10 cellular contexts compared by ENCODE assay signal in the genomic region with DNA sequence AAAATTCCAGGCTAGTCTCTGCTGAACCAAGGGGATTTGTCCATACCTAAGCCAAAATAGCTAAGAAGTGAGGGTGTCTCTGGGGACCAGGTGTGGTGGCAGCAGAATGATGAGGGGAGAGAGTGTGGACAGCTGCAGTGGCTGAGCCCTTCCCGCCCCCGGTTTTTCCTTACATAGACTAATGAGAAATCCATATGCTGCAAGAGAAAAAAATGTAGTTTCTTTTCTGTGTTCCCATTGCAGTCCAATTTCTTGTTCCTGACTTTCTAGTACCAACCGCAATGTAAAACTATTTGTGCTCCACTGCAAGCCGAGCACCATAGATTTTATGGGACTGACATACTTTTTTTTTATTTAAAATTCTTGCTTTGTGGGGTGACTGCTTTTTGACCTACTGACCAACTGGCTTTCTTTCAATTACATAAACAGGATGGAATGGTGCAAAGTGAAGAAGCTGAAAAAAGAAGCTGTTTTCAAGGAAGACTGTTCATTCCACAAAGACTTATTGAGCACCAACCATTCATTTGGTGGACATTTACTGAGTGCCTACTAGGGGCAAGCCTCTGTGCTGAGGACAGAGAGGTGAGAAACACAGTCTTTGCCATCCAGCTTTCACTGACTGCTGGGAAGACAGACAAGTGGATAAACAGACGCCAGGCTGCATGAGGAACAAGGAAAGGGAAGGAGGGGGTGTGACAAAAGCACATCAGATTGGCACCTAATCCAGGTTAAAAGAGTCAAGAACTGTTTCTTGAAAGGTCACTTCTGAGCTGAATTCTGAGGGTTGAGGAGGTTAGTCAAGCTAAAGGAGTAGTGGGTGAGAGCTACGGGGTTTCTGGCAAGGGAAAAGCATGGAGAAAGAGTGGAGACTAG. TPM values are rescaled to one million over a fixed set of nuclear protein-coding genes. Genes with fewer than 3 reads are reported as not detected.
DNase-seq lines count a peak whose midpoint lies in the region; ATAC-seq and TF ChIP-seq lines count a peak whose summit lies in the region.
"Had no signal": no experiment of that assay in that cellular context is flagged by ENCODE, and none has a peak within 500 bp of the region (broad histone marks: within the 10 kb centered on the region; RNA-seq: fewer than 3 reads in every experiment).

No MANE protein-coding gene starts in this region.

- ATAC-seq in lower lobe of right lung (no peak), GM18861 (IDR thresholded peaks at IDR 0.05; ENCODE audit: unreplicated experiment) (no peak), GM19328 (IDR thresholded peaks at IDR 0.05; ENCODE audit: unreplicated experiment) (no peak)
- ATAC-seq in activated CD8-positive, alpha-beta T cell treated with anti-CD3 and anti-CD28 coated beads for 36 hours: no peak

- H3K27me3 Mint-ChIP-seq in activated CD8-positive, alpha-beta T cell treated with anti-CD3 and anti-CD28 coated beads for 36 hours: no peaks in the 10 kb centered on the region

- CTCF ChIA-PET in activated CD8-positive, alpha-beta T cell treated with anti-CD3 and anti-CD28 coated beads for 36 hours (lab: Charles Lee): no interaction called here

- TF ChIP-seq CTCF in brain microvascular endothelial cell (IDR thresholded peaks at IDR 0.05; ENCODE audit: low read depth, low read length, missing control alignments): no peak
- no peak for TF ChIP-seq CTCF in lower lobe of right lung (IDR thresholded peaks at IDR 0.05)
- no peak for TF ChIP-seq CTCF in activated CD8-positive, alpha-beta T cell treated with anti-CD3 and anti-CD28 coated beads for 36 hours (IDR thresholded peaks at IDR 0.05)

- H3K4me1 Mint-ChIP-seq in activated CD8-positive, alpha-beta T cell treated with anti-CD3 and anti-CD28 coated beads for 36 hours (ENCODE audit: low read depth): peaks cover 30% of the 10 kb centered on the region

- H3K9me3 Mint-ChIP-seq in activated CD8-positive, alpha-beta T cell treated with anti-CD3 and anti-CD28 coated beads for 36 hours: no peaks in the 10 kb centered on the region

- no peaks in the 10 kb centered on the region for H3K36me3 ChIP-seq in brain microvascular endothelial cell (replicated peaks)
- H3K36me3 ChIP-seq in lower lobe of right lung: no peaks in the 10 kb centered on the region

- H3K4me3 ChIP-seq in brain microvascular endothelial cell (ENCODE audit: low read depth, low read length) (peak overlapping the region; percentile 38), lower lobe of right lung (peak overlapping the region; percentile 18)

- intact Hi-C loops in lower lobe of right lung (cut with DNase I): no loop called here
- intact Hi-C loops in activated CD8-positive, alpha-beta T cell treated with anti-CD3 and anti-CD28 coated beads for 36 hours (cut with micrococcal nuclease): no loop called here

- H3K27ac Mint-ChIP-seq in activated CD8-positive, alpha-beta T cell treated with anti-CD3 and anti-CD28 coated beads for 36 hours: no peak overlapping the region

- in situ Hi-C loops in brain microvascular endothelial cell (cut with HindIII; ENCODE audit: low pct_ligation_motif_present, low sequenced_read_pairs): no loop called here

- no peak overlapping the region for H3K4me3 Mint-ChIP-seq in activated CD8-positive, alpha-beta T cell treated with anti-CD3 and anti-CD28 coated beads for 36 hours

- H3K4me1 ChIP-seq in lower lobe of right lung: peaks cover 27% of the 10 kb centered on the region

- H3K27me3 ChIP-seq in brain microvascular endothelial cell (replicated peaks): no peaks in the 10 kb centered on the region
- H3K27me3 ChIP-seq in lower lobe of right lung (ENCODE audit: low read depth): no peaks in the 10 kb centered on the region

- POLR2A ChIA-PET in activated CD8-positive, alpha-beta T cell treated with anti-CD3 and anti-CD28 coated beads for 36 hours (lab: Charles Lee): no interaction called here

- H3K27ac ChIP-seq in brain microvascular endothelial cell: peak overlapping the region; percentile 68
- H3K27ac ChIP-seq in lower lobe of right lung: peak overlapping the region; percentile 44

- H3K9me3 ChIP-seq in lower lobe of right lung: no peaks in the 10 kb centered on the region

- H3K36me3 Mint-ChIP-seq in activated CD8-positive, alpha-beta T cell treated with anti-CD3 and anti-CD28 coated beads for 36 hours (ENCODE audit: low read depth): peaks cover 10% of the 10 kb centered on the region

- DNase-seq in AG08396 (ENCODE audit: low spot score) (peak; percentile 29), NCI-H1417 (lab: John Stamatoyannopoulos, UW) (peak; percentile 50 to 83 (median 81)), brain microvascular endothelial cell (peak; percentile 65), lower lobe of right lung (no peak), medulla oblongata (ENCODE audit: extremely low spot score) (no peak)
- no peak for DNase-seq in activated CD8-positive, alpha-beta T cell treated with anti-CD3 and anti-CD28 coated beads for 36 hours
- DNase-seq: activated T-cell treated with anti-CD3 and anti-CD28 coated beads, Interleukin-2, amount 50 U/mL, for 48 hours; SIG-M5 had no signal

RNA-seq across cellular contexts. Expression of gene CEP41, which starts 9.7 kb away (rescaled TPM):
- total RNA-seq in lower lobe of right lung: 10.0 TPM
- total RNA-seq in activated CD8-positive, alpha-beta T cell treated with anti-CD3 and anti-CD28 coated beads for 36 hours: 10 to 100 TPM; 28.0 to 28.1 TPM

RNA-seq across cellular contexts. Expression of gene CPA1, which starts 50.8 kb away (rescaled TPM):
- 0.30 TPM for total RNA-seq in lower lobe of right lung
- not detected for total RNA-seq in activated CD8-positive, alpha-beta T cell treated with anti-CD3 and anti-CD28 coated beads for 36 hours

Comparison
In these comparisons a context has a peak if more than half of its experiments do, and no peak if none do; other contexts are left out.
1. DNase-seq: peak in AG08396 (single experiment), NCI-H1417 (3 of 3) and brain microvascular endothelial cell (single experiment); none in lower lobe of right lung (single experiment), medulla oblongata (single experiment) and activated CD8-positive, alpha-beta T cell treated with anti-CD3 and anti-CD28 coated beads for 36 hours (single experiment).